ENCODE assay signal across 1 cellular context in the genomic region with DNA sequence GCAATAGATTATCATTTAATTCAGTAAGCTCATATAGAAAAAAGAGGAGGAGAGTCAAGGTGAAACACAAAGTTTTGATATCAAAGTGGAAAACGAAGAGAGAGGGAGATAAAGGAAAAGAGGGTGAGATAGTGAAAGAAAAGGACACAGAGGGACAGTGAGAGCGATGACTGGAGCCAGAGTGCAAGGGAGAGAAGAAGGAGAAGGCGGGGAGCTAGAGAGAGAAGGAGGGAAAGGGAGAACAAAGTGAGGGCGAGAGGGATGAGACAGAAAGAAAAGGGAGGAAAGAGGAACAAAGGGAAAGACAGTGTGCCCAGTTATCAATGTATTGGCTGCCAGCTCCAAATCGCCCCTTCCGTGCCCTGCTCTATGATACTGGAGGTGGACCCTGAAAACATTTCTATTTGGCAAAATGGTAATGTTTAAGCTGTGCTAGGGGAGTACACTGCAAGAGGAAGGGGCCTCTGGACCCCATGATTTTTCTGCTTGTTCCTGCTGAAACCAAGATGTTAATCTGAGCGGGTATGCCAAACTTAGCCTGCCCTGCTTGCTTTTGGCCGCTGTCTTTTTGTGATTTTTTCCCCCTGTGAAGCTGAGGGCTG.
TF ChIP-seq lines count a peak whose summit lies in the region.

No MANE protein-coding gene starts in this region.

TF ChIP-seq in K562, 482 proteins besides CTCF, POLR2A, EP300 and RAD21 (continued from another document and continues in another):
- TF ChIP-seq, protein P1, sequence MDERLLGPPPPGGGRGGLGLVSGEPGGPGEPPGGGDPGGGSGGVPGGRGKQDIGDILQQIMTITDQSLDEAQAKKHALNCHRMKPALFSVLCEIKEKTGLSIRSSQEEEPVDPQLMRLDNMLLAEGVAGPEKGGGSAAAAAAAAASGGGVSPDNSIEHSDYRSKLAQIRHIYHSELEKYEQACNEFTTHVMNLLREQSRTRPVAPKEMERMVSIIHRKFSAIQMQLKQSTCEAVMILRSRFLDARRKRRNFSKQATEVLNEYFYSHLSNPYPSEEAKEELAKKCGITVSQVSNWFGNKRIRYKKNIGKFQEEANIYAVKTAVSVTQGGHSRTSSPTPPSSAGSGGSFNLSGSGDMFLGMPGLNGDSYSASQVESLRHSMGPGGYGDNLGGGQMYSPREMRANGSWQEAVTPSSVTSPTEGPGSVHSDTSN (CRISPR knock-in tag; IDR thresholded peaks at IDR 0.05; ENCODE audit: low read depth): no peak
- TF ChIP-seq, protein P1 (tag; conservative IDR thresholded peaks at IDR 0.05; ENCODE audit: low read depth): no peak
- TF ChIP-seq ZNF274 (IDR thresholded peaks at IDR 0.05; ENCODE audit: borderline replicate concordance, low read depth, low read length): no peak
- no peak for TF ChIP-seq TGIF2 (CRISPR knock-in tag; IDR thresholded peaks at IDR 0.05)
- TF ChIP-seq CEBPZ (IDR thresholded peaks at IDR 0.05; ENCODE audit: borderline replicate concordance, low read depth, low read length): no peak
- TF ChIP-seq ZNF445 (CRISPR knock-in tag; IDR thresholded peaks at IDR 0.05; ENCODE audit: low read depth): no peak
- TF ChIP-seq, protein P2, sequence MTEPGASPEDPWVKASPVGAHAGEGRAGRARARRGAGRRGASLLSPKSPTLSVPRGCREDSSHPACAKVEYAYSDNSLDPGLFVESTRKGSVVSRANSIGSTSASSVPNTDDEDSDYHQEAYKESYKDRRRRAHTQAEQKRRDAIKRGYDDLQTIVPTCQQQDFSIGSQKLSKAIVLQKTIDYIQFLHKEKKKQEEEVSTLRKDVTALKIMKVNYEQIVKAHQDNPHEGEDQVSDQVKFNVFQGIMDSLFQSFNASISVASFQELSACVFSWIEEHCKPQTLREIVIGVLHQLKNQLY (CRISPR knock-in tag; conservative IDR thresholded peaks at IDR 0.05): 0 out of 4 replicates have a peak, but pooled peaks of 1 of the 2 experiments have one; percentile 58
- TF ChIP-seq ZEB2 (IDR thresholded peaks at IDR 0.05): peak; percentile 74
- no peak for TF ChIP-seq RUNX1 (IDR thresholded peaks at IDR 0.05; ENCODE audit: low read depth)
- TF ChIP-seq ZNF143 (CRISPR knock-in tag; IDR thresholded peaks at IDR 0.05): no peak
- TF ChIP-seq MCM5 (IDR thresholded peaks at IDR 0.05; ENCODE audit: low read depth): no peak
- TF ChIP-seq, protein P3, sequence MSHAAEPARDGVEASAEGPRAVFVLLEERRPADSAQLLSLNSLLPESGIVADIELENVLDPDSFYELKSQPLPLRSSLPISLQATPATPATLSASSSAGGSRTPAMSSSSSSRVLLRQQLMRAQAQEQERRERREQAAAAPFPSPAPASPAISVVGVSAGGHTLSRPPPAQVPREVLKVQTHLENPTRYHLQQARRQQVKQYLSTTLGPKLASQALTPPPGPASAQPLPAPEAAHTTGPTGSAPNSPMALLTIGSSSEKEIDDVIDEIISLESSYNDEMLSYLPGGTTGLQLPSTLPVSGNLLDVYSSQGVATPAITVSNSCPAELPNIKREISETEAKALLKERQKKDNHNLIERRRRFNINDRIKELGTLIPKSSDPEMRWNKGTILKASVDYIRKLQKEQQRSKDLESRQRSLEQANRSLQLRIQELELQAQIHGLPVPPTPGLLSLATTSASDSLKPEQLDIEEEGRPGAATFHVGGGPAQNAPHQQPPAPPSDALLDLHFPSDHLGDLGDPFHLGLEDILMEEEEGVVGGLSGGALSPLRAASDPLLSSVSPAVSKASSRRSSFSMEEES (CRISPR knock-in tag; IDR thresholded peaks at IDR 0.05): no peak
- TF ChIP-seq NBN (IDR thresholded peaks at IDR 0.05; ENCODE audit: low read depth): peak; percentile 60; the same call in 1 of the 2 replicates
- TF ChIP-seq NRF1 (conservative IDR thresholded peaks at IDR 0.05 in 1 of 2, IDR thresholded peaks at IDR 0.05 in 1 of 2): no peak
- TF ChIP-seq, protein P4, sequence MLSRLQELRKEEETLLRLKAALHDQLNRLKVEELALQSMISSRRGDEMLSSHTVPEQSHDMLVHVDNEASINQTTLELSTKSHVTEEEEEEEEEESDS (CRISPR knock-in tag; IDR thresholded peaks at IDR 0.05): no peak
- peak; percentile 82 for TF ChIP-seq GATAD2A (IDR thresholded peaks at IDR 0.05)
- TF ChIP-seq MYBL2 (IDR thresholded peaks at IDR 0.05; ENCODE audit: low read depth): peak; percentile 27; the same call in 1 of the 2 replicates
- TF ChIP-seq MYBL2 (CRISPR knock-in tag; IDR thresholded peaks at IDR 0.05; ENCODE audit: borderline replicate concordance): no peak
- peak; percentile 97 for TF ChIP-seq ZBTB26 (CRISPR knock-in tag; IDR thresholded peaks at IDR 0.05)
- TF ChIP-seq FOXO4 (CRISPR knock-in tag; IDR thresholded peaks at IDR 0.05): no peak
- no peak for TF ChIP-seq HDAC6 (IDR thresholded peaks at IDR 0.05; ENCODE audit: low read depth, low read length)
- no peak for TF ChIP-seq STAG1 (CRISPR knock-in tag; IDR thresholded peaks at IDR 0.05; ENCODE audit: borderline replicate concordance)
- no peak for TF ChIP-seq PTBP1 (IDR thresholded peaks at IDR 0.05; ENCODE audit: low read depth, low read length)
- no peak for TF ChIP-seq SLC30A9 (CRISPR knock-in tag; IDR thresholded peaks at IDR 0.05)
- TF ChIP-seq ZNF324 (CRISPR knock-in tag; IDR thresholded peaks at IDR 0.05): no peak
- TF ChIP-seq ZNF655 (CRISPR knock-in tag; IDR thresholded peaks at IDR 0.05): no peak
- peak; percentile 94; the same call in 1 of the 2 replicates for TF ChIP-seq HDGF (IDR thresholded peaks at IDR 0.05)
- TF ChIP-seq HLTF (IDR thresholded peaks at IDR 0.05): peak; percentile 88; the same call in 1 of the 2 replicates
- TF ChIP-seq ZNF77 (CRISPR knock-in tag; IDR thresholded peaks at IDR 0.05): no peak
- TF ChIP-seq, protein P5, sequence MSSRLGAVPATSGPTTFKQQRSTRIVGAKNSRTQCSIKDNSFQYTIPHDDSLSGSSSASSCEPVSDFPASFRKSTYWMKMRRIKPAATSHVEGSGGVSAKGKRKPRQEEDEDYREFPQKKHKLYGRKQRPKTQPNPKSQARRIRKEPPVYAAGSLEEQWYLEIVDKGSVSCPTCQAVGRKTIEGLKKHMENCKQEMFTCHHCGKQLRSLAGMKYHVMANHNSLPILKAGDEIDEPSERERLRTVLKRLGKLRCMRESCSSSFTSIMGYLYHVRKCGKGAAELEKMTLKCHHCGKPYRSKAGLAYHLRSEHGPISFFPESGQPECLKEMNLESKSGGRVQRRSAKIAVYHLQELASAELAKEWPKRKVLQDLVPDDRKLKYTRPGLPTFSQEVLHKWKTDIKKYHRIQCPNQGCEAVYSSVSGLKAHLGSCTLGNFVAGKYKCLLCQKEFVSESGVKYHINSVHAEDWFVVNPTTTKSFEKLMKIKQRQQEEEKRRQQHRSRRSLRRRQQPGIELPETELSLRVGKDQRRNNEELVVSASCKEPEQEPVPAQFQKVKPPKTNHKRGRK (tag; IDR thresholded peaks at IDR 0.05): peak; percentile 77
- no peak for TF ChIP-seq NFIX (CRISPR knock-in tag; IDR thresholded peaks at IDR 0.05; ENCODE audit: low read depth)
- TF ChIP-seq CCAR2 (IDR thresholded peaks at IDR 0.05; ENCODE audit: low read depth, low read length): no peak
- no peak for TF ChIP-seq RBM25 (IDR thresholded peaks at IDR 0.05; ENCODE audit: low read depth, low read length, severe bottlenecking)
- TF ChIP-seq ELF1 (tag; IDR thresholded peaks at IDR 0.05): no peak
- TF ChIP-seq ZKSCAN8 (CRISPR knock-in tag; IDR thresholded peaks at IDR 0.05): no peak
- no peak for TF ChIP-seq SMC3 (conservative IDR thresholded peaks at IDR 0.05; ENCODE audit: insufficient read depth, low read depth, low read length)
- no peak for TF ChIP-seq ZNF316 (IDR thresholded peaks at IDR 0.05)
- TF ChIP-seq E4F1 (CRISPR knock-in tag; IDR thresholded peaks at IDR 0.05; ENCODE audit: borderline replicate concordance): no peak
- no peak for TF ChIP-seq BRCA1 (IDR thresholded peaks at IDR 0.05)
- no peak for TF ChIP-seq BRCA1 (CRISPR knock-in tag; IDR thresholded peaks at IDR 0.05)
- no peak for TF ChIP-seq CHD2 (IDR thresholded peaks at IDR 0.05; ENCODE audit: low read depth, low read length)
- TF ChIP-seq FOXA3 (CRISPR knock-in tag; conservative IDR thresholded peaks at IDR 0.05 in 1 of 2, IDR thresholded peaks at IDR 0.05 in 1 of 2): no peak
- no peak for TF ChIP-seq CBX1 (IDR thresholded peaks at IDR 0.05; ENCODE audit: low read depth)
- no peak for TF ChIP-seq PPARD (CRISPR knock-in tag; IDR thresholded peaks at IDR 0.05)
- 0 out of 2 replicates have a peak, but pooled peaks have one; percentile 20 for TF ChIP-seq ELK3 (CRISPR knock-in tag; IDR thresholded peaks at IDR 0.05)
